17 cellular contexts compared by ENCODE assay signal in the genomic region with DNA sequence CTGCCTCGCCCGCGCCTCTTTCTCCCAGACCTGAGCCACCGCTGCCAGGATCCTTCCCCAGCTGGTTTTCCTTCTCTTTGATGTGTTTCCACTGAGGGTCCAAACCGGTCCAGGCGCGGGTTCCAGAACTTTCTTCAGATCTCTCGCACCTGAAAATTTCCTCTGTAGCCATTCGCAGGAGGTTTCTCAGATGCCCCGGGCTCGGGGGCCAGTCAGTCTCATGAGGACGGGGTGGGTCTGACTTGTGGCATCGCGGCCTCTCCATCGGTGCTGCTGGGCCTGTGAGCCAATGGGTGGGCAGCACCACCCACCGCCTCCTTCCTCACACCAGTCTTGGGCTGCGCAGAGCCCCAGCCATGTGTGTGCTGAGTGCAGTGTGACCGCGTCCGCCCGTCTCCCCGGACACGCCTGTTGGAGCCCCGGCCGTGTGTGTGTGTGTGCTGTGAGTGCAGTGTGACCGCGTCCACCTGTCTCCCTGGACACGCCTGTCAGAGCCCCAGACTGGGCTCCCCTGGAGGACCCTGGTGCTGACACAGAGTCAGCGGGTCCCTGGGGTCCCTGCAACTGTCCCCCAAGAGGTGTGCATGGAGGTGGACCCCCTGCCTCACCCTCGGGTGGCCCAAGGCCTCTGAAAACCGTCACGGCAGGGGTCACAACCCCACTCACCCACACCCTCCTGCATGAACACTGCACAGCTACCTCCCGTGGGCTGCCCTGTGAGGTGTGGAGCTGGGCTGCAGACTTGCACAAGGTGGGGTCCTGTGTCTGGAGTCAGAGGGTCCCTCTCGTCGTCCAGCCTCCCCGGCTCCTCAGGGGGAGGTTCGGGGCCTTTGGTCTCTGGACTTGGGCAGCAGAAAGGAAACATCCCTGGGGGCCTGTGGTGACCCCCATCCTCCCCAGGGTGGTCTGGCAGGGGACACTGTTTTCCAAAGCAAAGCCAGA.
"Had no signal": no experiment of that assay in that cellular context is flagged by ENCODE, and none has a peak within 500 bp of the region (broad histone marks: within the 10 kb centered on the region; RNA-seq: fewer than 3 reads in every experiment).

No MANE protein-coding gene starts in this region.

- H3K27me3 ChIP-seq: transverse colon had no signal

- H3K4me3 ChIP-seq: transverse colon had no signal

- H3K9me3 Mint-ChIP-seq: activated CD4-positive, alpha-beta T cell treated with anti-CD3 and anti-CD28 coated beads, Interleukin-2, amount 10 ng/mL, durations not matched to agents 24 days and 14 days; activated CD8-positive, alpha-beta T cell treated with anti-CD3 and anti-CD28 coated beads for 36 hours; activated naive CD4-positive, alpha-beta T cell treated with anti-CD3 and anti-CD28 coated beads for 36 hours; activated T-cell treated with anti-CD3 and anti-CD28 coated beads, Interleukin-2, amount 50 U/mL, for 24 hours; dendritic cell treated with granulocyte-macrophage colony-stimulating factor and Interleukin-4, amounts not matched to agents 40 ng/mL and 50 ng/mL, for 4 days; natural killer cell; stimulated activated naive CD8-positive, alpha-beta T cell treated with anti-CD3 and anti-CD28 coated beads, Interleukin-15, Interleukin-2, amounts not matched to agents 100 ng/mL and 50 ng/mL, for 24 hours had no signal

- H3K9ac ChIP-seq: parathyroid adenoma had no signal

- H3K9me3 ChIP-seq: transverse colon had no signal

- H3K27me3 Mint-ChIP-seq: activated CD4-positive, alpha-beta T cell treated with anti-CD3 and anti-CD28 coated beads, Interleukin-2, amount 10 ng/mL, durations not matched to agents 24 days and 14 days; activated CD8-positive, alpha-beta T cell treated with anti-CD3 and anti-CD28 coated beads for 36 hours; activated T-cell treated with anti-CD3 and anti-CD28 coated beads, Interleukin-2, amount 50 U/mL, for 24 hours; brain; stimulated activated naive CD8-positive, alpha-beta T cell treated with anti-CD3 and anti-CD28 coated beads, Interleukin-15, Interleukin-2, amounts not matched to agents 100 ng/mL and 50 ng/mL, for 24 hours had no signal

- H3K36me3 Mint-ChIP-seq: brain, natural killer cell had no signal

- H3K36me3 ChIP-seq: transverse colon had no signal

- DNase-seq: activated CD4-positive, alpha-beta T cell treated with anti-CD3 and anti-CD28 coated beads, Interleukin-2, amount 10 ng/mL, durations not matched to agents 24 days and 14 days; activated CD8-positive, alpha-beta T cell treated with anti-CD3 and anti-CD28 coated beads for 36 hours; activated naive CD4-positive, alpha-beta T cell treated with anti-CD3 and anti-CD28 coated beads for 36 hours; activated T-cell treated with anti-CD3 and anti-CD28 coated beads, Interleukin-2, amount 50 U/mL, for 24 hours; cerebellar nuclear complex; effector memory CD4-positive, alpha-beta T cell; hippocampal formation; islet precursor cell; mesendoderm; natural killer cell; T-helper 1 cell; T-helper 9 cell; transverse colon had no signal

- H3K4me1 Mint-ChIP-seq: activated CD4-positive, alpha-beta T cell treated with anti-CD3 and anti-CD28 coated beads, Interleukin-2, amount 10 ng/mL, durations not matched to agents 24 days and 14 days had no signal

- H3K4me3 Mint-ChIP-seq: activated CD4-positive, alpha-beta T cell treated with anti-CD3 and anti-CD28 coated beads, Interleukin-2, amount 10 ng/mL, durations not matched to agents 24 days and 14 days; activated CD8-positive, alpha-beta T cell treated with anti-CD3 and anti-CD28 coated beads for 36 hours; activated naive CD4-positive, alpha-beta T cell treated with anti-CD3 and anti-CD28 coated beads for 36 hours; activated T-cell treated with anti-CD3 and anti-CD28 coated beads, Interleukin-2, amount 50 U/mL, for 24 hours; brain; dendritic cell treated with granulocyte-macrophage colony-stimulating factor and Interleukin-4, amounts not matched to agents 40 ng/mL and 50 ng/mL, for 4 days; natural killer cell; stimulated activated naive CD8-positive, alpha-beta T cell treated with anti-CD3 and anti-CD28 coated beads, Interleukin-15, Interleukin-2, amounts not matched to agents 100 ng/mL and 50 ng/mL, for 24 hours had no signal

- H3K27ac ChIP-seq: parathyroid adenoma, transverse colon had no signal

- ATAC-seq: activated CD8-positive, alpha-beta T cell treated with anti-CD3 and anti-CD28 coated beads for 36 hours; natural killer cell had no signal

- H3K27ac Mint-ChIP-seq: activated CD4-positive, alpha-beta T cell treated with anti-CD3 and anti-CD28 coated beads, Interleukin-2, amount 10 ng/mL, durations not matched to agents 24 days and 14 days; activated CD8-positive, alpha-beta T cell treated with anti-CD3 and anti-CD28 coated beads for 36 hours; activated naive CD4-positive, alpha-beta T cell treated with anti-CD3 and anti-CD28 coated beads for 36 hours; activated T-cell treated with anti-CD3 and anti-CD28 coated beads, Interleukin-2, amount 50 U/mL, for 24 hours; brain; dendritic cell treated with granulocyte-macrophage colony-stimulating factor and Interleukin-4, amounts not matched to agents 40 ng/mL and 50 ng/mL, for 4 days; natural killer cell; stimulated activated naive CD8-positive, alpha-beta T cell treated with anti-CD3 and anti-CD28 coated beads, Interleukin-15, Interleukin-2, amounts not matched to agents 100 ng/mL and 50 ng/mL, for 24 hours had no signal

- H3K4me1 ChIP-seq: parathyroid adenoma had no signal
